ENCODE assay signal across 11 cellular contexts in the genomic region with DNA sequence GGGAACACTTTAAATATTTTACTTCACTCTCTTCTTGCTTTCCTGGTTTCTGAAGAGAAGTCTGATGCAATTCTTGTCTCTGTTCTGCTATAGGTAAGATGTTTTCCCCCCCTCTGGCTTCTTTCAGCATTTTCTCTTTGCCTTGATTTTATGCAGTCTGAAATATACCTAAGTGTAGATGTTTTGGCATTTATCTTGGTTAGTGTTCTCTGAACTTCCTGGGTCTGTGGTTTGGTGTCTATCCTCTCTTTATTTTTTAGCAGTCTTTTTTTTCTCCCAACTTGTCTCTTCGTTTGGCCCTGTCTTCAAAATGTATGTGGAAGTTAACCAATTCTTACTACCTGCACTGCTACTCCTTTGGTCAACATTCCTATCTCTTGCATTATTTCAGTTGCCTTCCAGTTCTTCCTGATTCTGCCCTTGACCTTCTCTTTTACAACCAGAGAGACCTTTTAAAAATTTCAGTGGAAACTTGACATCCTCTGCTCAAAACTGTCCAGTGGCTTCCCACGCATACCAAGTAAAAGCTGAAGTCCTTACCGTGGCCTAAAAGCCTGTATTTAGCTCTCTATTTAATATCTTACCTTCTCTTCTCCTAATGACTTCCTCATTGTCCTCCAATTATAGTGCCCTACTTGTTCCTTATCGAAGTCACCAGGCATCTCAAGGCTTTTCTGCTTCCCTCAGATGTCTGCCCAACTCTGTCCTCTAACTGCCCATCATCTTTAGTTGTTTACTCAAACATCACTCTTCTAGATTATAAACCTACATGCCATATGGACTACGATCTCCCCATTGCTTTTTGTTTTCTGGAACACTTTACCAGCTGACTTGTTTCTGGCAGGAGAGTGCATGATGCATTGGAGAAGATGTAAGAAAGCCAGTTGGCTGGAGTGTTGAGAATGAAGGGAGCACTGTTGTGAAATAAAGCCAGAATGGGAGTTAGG. TPM values are rescaled to one million over a fixed set of nuclear protein-coding genes. Genes with fewer than 3 reads are reported as not detected.
DNase-seq lines count a peak whose midpoint lies in the region; ATAC-seq and TF ChIP-seq lines count a peak whose summit lies in the region.
"Had no signal": no experiment of that assay in that cellular context is flagged by ENCODE, and none has a peak within 500 bp of the region (broad histone marks: within the 10 kb centered on the region; RNA-seq: fewer than 3 reads in every experiment).

No MANE protein-coding gene starts in this region.

- peaks cover 46% of the 10 kb centered on the region for H3K4me1 Mint-ChIP-seq in activated CD8-positive, alpha-beta T cell treated with anti-CD3 and anti-CD28 coated beads, Interleukin-2, amount 10 ng/mL, durations not matched to agents 7 days and 5 days (ENCODE audit: low read depth)

- peak; percentile 70 for ATAC-seq in activated CD8-positive, alpha-beta T cell treated with anti-CD3 and anti-CD28 coated beads, Interleukin-2, amount 10 ng/mL, durations not matched to agents 7 days and 5 days

- no peaks in the 10 kb centered on the region for H3K36me3 ChIP-seq in hepatocyte (replicated peaks; ENCODE audit: insufficient read depth, low read depth)

- H3K9me3 Mint-ChIP-seq in activated CD8-positive, alpha-beta T cell treated with anti-CD3 and anti-CD28 coated beads, Interleukin-2, amount 10 ng/mL, durations not matched to agents 7 days and 5 days (ENCODE audit: insufficient read depth) = no peaks in the 10 kb centered on the region

- peak overlapping the region; percentile 55 for H3K27ac ChIP-seq in hepatocyte
- H3K27ac ChIP-seq: VCaP had no signal

- no peaks in the 10 kb centered on the region for H3K27me3 ChIP-seq in hepatocyte

- POLR2A ChIA-PET in activated CD8-positive, alpha-beta T cell treated with anti-CD3 and anti-CD28 coated beads, Interleukin-2, amount 10 ng/mL, durations not matched to agents 7 days and 5 days (lab: Charles Lee) = interaction anchor here (1.3 kb wide), 1 partner anchor 153 kb away, joined by 3 read pairs; no protein-coding TSS in a partner anchor

- H3K79me2 ChIP-seq in hepatocyte = peaks cover 79% of the 10 kb centered on the region

- peaks cover 32% of the 10 kb centered on the region for H3K4me1 ChIP-seq in hepatocyte (ENCODE audit: insufficient read depth)

- peak overlapping the region; percentile 22 for H3K4me2 ChIP-seq in hepatocyte

- no peak for TF ChIP-seq CTCF in hepatocyte (IDR thresholded peaks at IDR 0.05; ENCODE audit: poor library complexity)

- H3K4me3 Mint-ChIP-seq in activated CD8-positive, alpha-beta T cell treated with anti-CD3 and anti-CD28 coated beads, Interleukin-2, amount 10 ng/mL, durations not matched to agents 7 days and 5 days = no peak overlapping the region

- DNase-seq in AG20443 (ENCODE audit: low spot score) (peak; percentile 18), HUDEP-2 (lab: John Stamatoyannopoulos, UW; ENCODE audit: unreplicated experiment in 76 of 76) (peak in 51 of 76 experiments; percentile 3 to 76 (median 35)), hepatocyte (ENCODE audit: low spot score) (no peak), NCI-H2196 (lab: John Stamatoyannopoulos, UW; ENCODE audit: unreplicated experiment) (no peak), SHP77 treated with DMSO at 0.1 percent for 48 hours (lab: John Stamatoyannopoulos, UW) (no peak), NCI-H524 treated with DMSO at 0.1 percent for 48 hours (lab: John Stamatoyannopoulos, UW) (no peak), SK-N-DZ (ENCODE audit: low spot score) (no peak)
- no peak for DNase-seq in activated CD8-positive, alpha-beta T cell treated with anti-CD3 and anti-CD28 coated beads, Interleukin-2, amount 10 ng/mL, durations not matched to agents 7 days and 5 days
- DNase-seq: NCI-H69 had no signal

- no peaks in the 10 kb centered on the region for H3K9me3 ChIP-seq in hepatocyte (ENCODE audit: low read depth)

- H3K27me3 Mint-ChIP-seq in activated CD8-positive, alpha-beta T cell treated with anti-CD3 and anti-CD28 coated beads, Interleukin-2, amount 10 ng/mL, durations not matched to agents 7 days and 5 days (ENCODE audit: low read depth) = no peaks in the 10 kb centered on the region
- H3K27me3 Mint-ChIP-seq: progenitor cell of endocrine pancreas had no signal

- no peak overlapping the region for H3K4me3 ChIP-seq in hepatocyte

- CTCF ChIA-PET in activated CD8-positive, alpha-beta T cell treated with anti-CD3 and anti-CD28 coated beads, Interleukin-2, amount 10 ng/mL, durations not matched to agents 7 days and 5 days (lab: Charles Lee) = interaction anchor here (0.6 to 7.4 kb wide), 5 partner anchors 38 to 182 kb away, joined by 3 to 48 read pairs (median 3); no protein-coding TSS in a partner anchor

- H3K27ac Mint-ChIP-seq in activated CD8-positive, alpha-beta T cell treated with anti-CD3 and anti-CD28 coated beads, Interleukin-2, amount 10 ng/mL, durations not matched to agents 7 days and 5 days = no peak overlapping the region
- H3K27ac Mint-ChIP-seq: progenitor cell of endocrine pancreas had no signal

- peaks cover 24% of the 10 kb centered on the region for H3K36me3 Mint-ChIP-seq in activated CD8-positive, alpha-beta T cell treated with anti-CD3 and anti-CD28 coated beads, Interleukin-2, amount 10 ng/mL, durations not matched to agents 7 days and 5 days (ENCODE audit: low read depth)

- H2AFZ ChIP-seq in hepatocyte = no peak overlapping the region

- H4K20me1 ChIP-seq in hepatocyte (ENCODE audit: insufficient read depth, poor library complexity, severe bottlenecking) = peaks cover 6% of the 10 kb centered on the region

- no peaks in the 10 kb centered on the region for H3K9me2 ChIP-seq in hepatocyte (replicated peaks; ENCODE audit: insufficient read depth)

- WGBS in hepatocyte (ENCODE audit: low lambda C conversion rate, missing lambda C conversion rate) = 62% methylated on average over 5 of the region's 5 CpGs

RNA-seq across cellular contexts. Expression of a gene that starts 40.9 kb away (rescaled TPM):
- 100 to 1,000 TPM; 132 to 133 TPM for total RNA-seq in activated CD8-positive, alpha-beta T cell treated with anti-CD3 and anti-CD28 coated beads, Interleukin-2, amount 10 ng/mL, durations not matched to agents 7 days and 5 days
- 49.6 and 56.2 TPM in 2 replicates for total RNA-seq in hepatocyte
- polyA plus RNA-seq in hepatocyte = 34.2 and 48.8 TPM in 2 replicates
- polyA plus RNA-seq in SK-N-DZ (2014; cell fraction: cytosol; rRNA removed) = 14.5 and 16.9 TPM in 2 replicates
- 13.5 and 16.0 TPM in 2 replicates for polyA plus RNA-seq in SK-N-DZ (2014; cell fraction: nucleus; rRNA removed)

Comparison
In these comparisons a context has a peak if more than half of its experiments do, and no peak if none do; other contexts are left out.
1. DNase-seq: peak in AG20443 (single experiment) and HUDEP-2 (51 of 76); none in activated CD8-positive, alpha-beta T cell treated with anti-CD3 and anti-CD28 coated beads, Interleukin-2, amount 10 ng/mL, durations not matched to agents 7 days and 5 days (single experiment), hepatocyte (single experiment), NCI-H2196 (single experiment), SHP77 treated with DMSO at 0.1 percent for 48 hours (single experiment), NCI-H524 treated with DMSO at 0.1 percent for 48 hours (single experiment) and SK-N-DZ (single experiment).